8 cellular contexts compared by ENCODE assay signal in genomic region chr17:28901866-28902818, GRCh38. TPM values are rescaled to one million over a fixed set of nuclear protein-coding genes. Genes with fewer than 3 reads are reported as not detected.
DNase-seq lines count a peak whose midpoint lies in the region; ATAC-seq, FAIRE-seq and TF ChIP-seq lines count a peak whose summit lies in the region.

No MANE protein-coding gene starts in this region.

- H3K9me3 ChIP-seq in Peyer's patch, result no peaks in the 10 kb centered on the region

- H3K27ac Mint-ChIP-seq in CD14-positive monocyte, result peak overlapping the region; percentile 5 to 79 (median 61)
- peak overlapping the region; percentile 87 for H3K27ac Mint-ChIP-seq in activated naive CD4-positive, alpha-beta T cell treated with anti-CD3 and anti-CD28 coated beads, Interleukin-2, amount 50 U/mL, for 24 hours

- peak overlapping the region; percentile 64 to 89 (median 84) for H3K27ac ChIP-seq in Peyer's patch

- DNase-seq in CD14-positive monocyte (ENCODE audit: low spot score), result no peak
- peak; percentile 69 for DNase-seq in GM20000 (ENCODE audit: low spot score)
- peak; percentile 56 for DNase-seq in HTR-8/SVneo (ENCODE audit: insufficient read length, low spot score)
- DNase-seq in Peyer's patch, result peak in 2 of 3 donors; percentile 66 to 78
- peak; percentile 58 for DNase-seq in left cardiac atrium
- peak; percentile 90 for DNase-seq in retina
- DNase-seq in GM12892 (ENCODE audit: insufficient read length), result no peak

- peak; percentile 55 to 65 for ATAC-seq in left cardiac atrium

- peak overlapping the region; percentile 90 to 96 for H3K4me3 Mint-ChIP-seq in CD14-positive monocyte
- H3K4me3 Mint-ChIP-seq in activated naive CD4-positive, alpha-beta T cell treated with anti-CD3 and anti-CD28 coated beads, Interleukin-2, amount 50 U/mL, for 24 hours, result peak overlapping the region; percentile 83

- peaks cover 0 to 2% (median 0%) of the 10 kb centered on the region in 7 donors for H3K9me3 Mint-ChIP-seq in CD14-positive monocyte
- H3K9me3 Mint-ChIP-seq in activated naive CD4-positive, alpha-beta T cell treated with anti-CD3 and anti-CD28 coated beads, Interleukin-2, amount 50 U/mL, for 24 hours, result no peaks in the 10 kb centered on the region

- H3K36me3 Mint-ChIP-seq in CD14-positive monocyte, result peaks cover 21% of the 10 kb centered on the region in 2 donors
- peaks cover 10% of the 10 kb centered on the region for H3K36me3 Mint-ChIP-seq in activated naive CD4-positive, alpha-beta T cell treated with anti-CD3 and anti-CD28 coated beads, Interleukin-2, amount 50 U/mL, for 24 hours

- peaks cover 29% of the 10 kb centered on the region for H3K4me1 Mint-ChIP-seq in CD14-positive monocyte
- peaks cover 41% of the 10 kb centered on the region for H3K4me1 Mint-ChIP-seq in activated naive CD4-positive, alpha-beta T cell treated with anti-CD3 and anti-CD28 coated beads, Interleukin-2, amount 50 U/mL, for 24 hours

- peaks cover 0 to 19% (median 9%) of the 10 kb centered on the region in 4 donors for H3K4me1 ChIP-seq in Peyer's patch

- peak overlapping the region; percentile 43 to 82 (median 62) for H3K4me3 ChIP-seq in Peyer's patch

- TF ChIP-seq POLR2A in Peyer's patch (IDR thresholded peaks at IDR 0.05), result no peak
- no peak for TF ChIP-seq POLR2A in GM12892 (IDR thresholded peaks at IDR 0.05; ENCODE audit: low read depth, low read length)

- no peaks in the 10 kb centered on the region for H3K27me3 ChIP-seq in Peyer's patch

- H3K36me3 ChIP-seq in Peyer's patch, result peaks cover 0 to 12% (median 0%) of the 10 kb centered on the region in 3 donors

- H3K27me3 Mint-ChIP-seq in CD14-positive monocyte (ENCODE audit: low read depth in 3 of 3), result peaks cover 1 to 10% (median 2%) of the 10 kb centered on the region in 3 donors
- no peaks in the 10 kb centered on the region for H3K27me3 Mint-ChIP-seq in activated naive CD4-positive, alpha-beta T cell treated with anti-CD3 and anti-CD28 coated beads, Interleukin-2, amount 50 U/mL, for 24 hours

- TF ChIP-seq CTCF in CD14-positive monocyte (IDR thresholded peaks at IDR 0.05) (no peak), GM20000 (IDR thresholded peaks at IDR 0.05; ENCODE audit: extremely low read depth, missing control alignments) (no peak), Peyer's patch (IDR thresholded peaks at IDR 0.05) (no peak)

- intact Hi-C loops in CD14-positive monocyte (cut with micrococcal nuclease) (loop anchor here (2.0 to 10.0 kb wide), 3 partner anchors 49 to 213 kb away; partner anchors contain the start of gene PHF12 (in 2 of the 2)), left cardiac atrium (cut with DNase I) (loop anchor here (5.0 to 10.0 kb wide), 2 partner anchors 50 to 137 kb away; partner anchors contain the start of gene PHF12 (in 1 of the 2))

- FAIRE-seq in HTR-8/SVneo (lab: Jason Lieb, UNC) (no peak), GM12892 (lab: Jason Lieb, UNC) (no peak)

RNA-seq across cellular contexts. Expression of gene DHRS13, which starts 0.7 kb away (rescaled TPM):
- polyA plus RNA-seq in CD14-positive monocyte, result 1 to 10 TPM; 3.7 to 4.5 TPM
- total RNA-seq in Peyer's patch (10 to 100 TPM in 1 of 4 donors, 1 to 10 TPM in 3; 3.3 to 10.0 (median 7.1) TPM), left cardiac atrium (1 to 10 TPM; 2.8 to 3.7 TPM)
- polyA plus RNA-seq in GM12892 (2012; ENCODE audit: missing spikeins), result 5.9 TPM

RNA-seq across cellular contexts. Expression of gene FLOT2, which starts 4.6 kb away (rescaled TPM):
- polyA plus RNA-seq in CD14-positive monocyte, result 100 to 1,000 TPM; 244 to 271 TPM
- 10 to 100 TPM; 21.7 to 53.6 (median 41.9) TPM for total RNA-seq in Peyer's patch
- 100 to 1,000 TPM in 1 of 2 donors, 10 to 100 TPM in 1; 89.9 to 107 TPM for total RNA-seq in left cardiac atrium
- 38.4 TPM for polyA plus RNA-seq in GM12892 (2012; ENCODE audit: missing spikeins)

RNA-seq across cellular contexts. Expression of gene ERAL1, which starts 47.3 kb away (rescaled TPM):
- 10 to 100 TPM; 33.8 to 34.5 TPM for polyA plus RNA-seq in CD14-positive monocyte
- total RNA-seq in Peyer's patch, result 100 to 1,000 TPM in 1 of 4 donors, 10 to 100 TPM in 3; 43.8 to 118 (median 51.0) TPM
- total RNA-seq in left cardiac atrium, result 10 to 100 TPM; 29.0 to 30.2 TPM
- polyA plus RNA-seq in GM12892 (2012; ENCODE audit: missing spikeins), result 40.4 TPM

RNA-seq across cellular contexts. Expression of gene PHF12, which starts 49.2 kb away (rescaled TPM):
- polyA plus RNA-seq in CD14-positive monocyte, result 1 to 10 TPM; 1.4 to 2.5 TPM
- total RNA-seq in Peyer's patch (100 to 1,000 TPM in 1 of 4 donors, 10 to 100 TPM in 3; 54.8 to 114 (median 72.9) TPM), left cardiac atrium (10 to 100 TPM; 18.8 to 23.4 TPM)
- 18.2 TPM for polyA plus RNA-seq in GM12892 (2012; ENCODE audit: missing spikeins)

RNA-seq across cellular contexts. Expression of gene FAM222B, which starts 59.6 kb away (rescaled TPM):
- polyA plus RNA-seq in CD14-positive monocyte, result 1 to 10 TPM; 1.5 to 1.9 TPM
- 10 to 100 TPM; 28.1 to 55.8 (median 44.6) TPM for total RNA-seq in Peyer's patch
- 10 to 100 TPM; 15.7 to 18.8 TPM for total RNA-seq in left cardiac atrium
- 7.4 TPM for polyA plus RNA-seq in GM12892 (2012; ENCODE audit: missing spikeins)

Comparison
In these comparisons a context has a peak if more than half of its experiments do, and no peak if none do; other contexts are left out.
1. DNase-seq: peak in GM20000 (single experiment), HTR-8/SVneo (single experiment), Peyer's patch (2 of 3), left cardiac atrium (single experiment) and retina (single experiment); none in CD14-positive monocyte (single experiment) and GM12892 (single experiment).